20 cellular contexts compared by ENCODE assay signal in genomic region chr14:66101662-66102061, GRCh38.
"Had no signal": no experiment of that assay in that cellular context is flagged by ENCODE, and none has a peak within 500 bp of the region (broad histone marks: within the 10 kb centered on the region; RNA-seq: fewer than 3 reads in every experiment).

No MANE protein-coding gene starts in this region.

- H3K4me1 ChIP-seq: left ventricle myocardium inferior, pancreas, prostate gland, right lobe of liver, tibial nerve, uterus had no signal

- H3K27me3 ChIP-seq: hepatocyte, pancreas, right lobe of liver, tibial nerve, uterus had no signal

- H3K4me3 ChIP-seq: hepatocyte, left ventricle myocardium inferior, lung, pancreas, prostate gland, right lobe of liver, smooth muscle cell, tibial nerve, uterus had no signal

- H3K36me3 ChIP-seq: left ventricle myocardium inferior, pancreas, prostate gland, right lobe of liver, tibial nerve, uterus had no signal

- H3K27ac ChIP-seq: hepatocyte, left ventricle myocardium inferior, pancreas, prostate gland, right lobe of liver, tibial nerve, uterus had no signal

- H3K4me2 ChIP-seq: hepatocyte, smooth muscle cell had no signal

- DNase-seq: islet precursor cell; left ventricle myocardium inferior; naive thymus-derived CD8-positive, alpha-beta T cell; nucleus accumbens; pancreas; posterior cingulate gyrus; right lobe of liver; stimulated activated CD4-positive, alpha-beta T cell treated with anti-CD3 and anti-CD28 coated beads, Interleukin-1b, Interleukin-23, amount 100 ng/mL, for 48 hours; stimulated activated CD4-positive, alpha-beta T cell treated with anti-CD3 and anti-CD28 coated beads, Interleukin-2, amount 100 ng/mL, for 48 hours; stimulated activated CD4-positive, alpha-beta T cell treated with anti-CD3 and anti-CD28 coated beads, Interleukin-4, amount 100 ng/mL, for 4 hours; stimulated activated CD8-positive, alpha-beta memory T cell treated with anti-CD3 and anti-CD28 coated beads, Interleukin-4, amount 100 ng/mL, for 48 hours; stimulated activated naive CD4-positive, alpha-beta T cell treated with Interleukin-2 at 50 U/mL for 16 hours; stimulated activated naive CD8-positive, alpha-beta T cell treated with anti-CD3 and anti-CD28 coated beads, Interleukin-15, amount 100 ng/mL, for 72 hours; substantia nigra; uterus had no signal

- H3K9me3 ChIP-seq: left ventricle myocardium inferior, pancreas, prostate gland, right lobe of liver, tibial nerve, uterus had no signal

- H3K79me2 ChIP-seq: hepatocyte had no signal
